8 cellular contexts compared by ENCODE assay signal in genomic region chr2:153477641-153478288, GRCh38. TPM values are rescaled to one million over a fixed set of nuclear protein-coding genes. Genes with fewer than 3 reads are reported as not detected.
A peak's percentile ranks its signal among the peaks of the same experiment; 100 is the strongest.
DNase-seq lines count a peak whose midpoint lies in the region; ATAC-seq lines count a peak whose summit lies in the region.

No MANE protein-coding gene starts in this region.

- CTCF ChIA-PET in activated CD4-positive, alpha-beta memory T cell treated with anti-CD3 and anti-CD28 coated beads, Interleukin-2, amount 10 ng/mL, durations not matched to agents 7 days and 5 days (lab: Charles Lee) = interaction anchor here (0.6 to 1.6 kb wide), 3 partner anchors 8 to 847 kb away, joined by 4 to 6 read pairs (median 5); no protein-coding TSS in a partner anchor

- POLR2A ChIA-PET in activated CD4-positive, alpha-beta memory T cell treated with anti-CD3 and anti-CD28 coated beads, Interleukin-2, amount 10 ng/mL, durations not matched to agents 7 days and 5 days (lab: Charles Lee) = no interaction called here

- ATAC-seq in stimulated activated naive CD8-positive, alpha-beta T cell treated with anti-CD3 and anti-CD28 coated beads, Interleukin-15, Interleukin-2, amounts not matched to agents 100 U/mL and 50 U/mL, for 24 hours = no peak

- no peaks in the 10 kb centered on the region for H3K9me3 Mint-ChIP-seq in activated CD4-positive, alpha-beta memory T cell treated with anti-CD3 and anti-CD28 coated beads, Interleukin-2, amount 10 ng/mL, durations not matched to agents 7 days and 5 days
- peaks cover 0 to 4% (median 0%) of the 10 kb centered on the region in 6 donors for H3K9me3 Mint-ChIP-seq in immature natural killer cell

- H3K4me3 Mint-ChIP-seq in activated CD4-positive, alpha-beta memory T cell treated with anti-CD3 and anti-CD28 coated beads, Interleukin-2, amount 10 ng/mL, durations not matched to agents 7 days and 5 days = peak overlapping the region; percentile 40
- H3K4me3 Mint-ChIP-seq in immature natural killer cell = peak overlapping the region; percentile 23 to 78 (median 70)

- DNase-seq in NCI-H510A treated with DMSO at 0.1 percent for 48 hours (lab: John Stamatoyannopoulos, UW) = peak; percentile 27
- DNase-seq in NCI-H510A (lab: John Stamatoyannopoulos, UW) = no peak
- DNase-seq in activated CD4-positive, alpha-beta memory T cell treated with anti-CD3 and anti-CD28 coated beads, Interleukin-2, amount 10 ng/mL, durations not matched to agents 7 days and 5 days = no peak
- peak in 1 of 3 donors; percentile 0 for DNase-seq in immature natural killer cell
- DNase-seq in stimulated activated naive CD8-positive, alpha-beta T cell treated with anti-CD3 and anti-CD28 coated beads, Interleukin-15, Interleukin-2, amounts not matched to agents 100 U/mL and 50 U/mL, for 24 hours = peak; percentile 8
- DNase-seq in LoVo (ENCODE audit: low spot score) = no peak
- no peak for DNase-seq in GOT3 (lab: John Stamatoyannopoulos, UW)
- no peak for DNase-seq in SW 1271 (lab: John Stamatoyannopoulos, UW)

- peaks cover 57% of the 10 kb centered on the region for H3K27me3 Mint-ChIP-seq in activated CD4-positive, alpha-beta memory T cell treated with anti-CD3 and anti-CD28 coated beads, Interleukin-2, amount 10 ng/mL, durations not matched to agents 7 days and 5 days
- peaks cover 9 to 26% (median 20%) of the 10 kb centered on the region in 3 donors for H3K27me3 Mint-ChIP-seq in immature natural killer cell (ENCODE audit: low read depth in 3 of 3)

- no peaks in the 10 kb centered on the region for H3K36me3 Mint-ChIP-seq in activated CD4-positive, alpha-beta memory T cell treated with anti-CD3 and anti-CD28 coated beads, Interleukin-2, amount 10 ng/mL, durations not matched to agents 7 days and 5 days (ENCODE audit: low read depth)
- H3K36me3 Mint-ChIP-seq in immature natural killer cell = no peaks in the 10 kb centered on the region

- H3K27ac Mint-ChIP-seq in activated CD4-positive, alpha-beta memory T cell treated with anti-CD3 and anti-CD28 coated beads, Interleukin-2, amount 10 ng/mL, durations not matched to agents 7 days and 5 days = no peak overlapping the region
- H3K27ac Mint-ChIP-seq in immature natural killer cell = no peak overlapping the region

- peaks cover 18% of the 10 kb centered on the region for H3K4me1 Mint-ChIP-seq in activated CD4-positive, alpha-beta memory T cell treated with anti-CD3 and anti-CD28 coated beads, Interleukin-2, amount 10 ng/mL, durations not matched to agents 7 days and 5 days
- peaks cover 19 to 23% of the 10 kb centered on the region in 2 donors for H3K4me1 Mint-ChIP-seq in immature natural killer cell

RNA-seq across cellular contexts. Expression of gene RPRM, which starts 0.8 kb away (rescaled TPM):
- not detected for total RNA-seq in activated CD4-positive, alpha-beta memory T cell treated with anti-CD3 and anti-CD28 coated beads, Interleukin-2, amount 10 ng/mL, durations not matched to agents 7 days and 5 days
- not detected for polyA plus RNA-seq in immature natural killer cell

Comparison
In these comparisons a context has a peak if more than half of its experiments do, and no peak if none do; other contexts are left out.
1. DNase-seq: peak in NCI-H510A treated with DMSO at 0.1 percent for 48 hours (single experiment) and stimulated activated naive CD8-positive, alpha-beta T cell treated with anti-CD3 and anti-CD28 coated beads, Interleukin-15, Interleukin-2, amounts not matched to agents 100 U/mL and 50 U/mL, for 24 hours (single experiment); none in NCI-H510A (single experiment), activated CD4-positive, alpha-beta memory T cell treated with anti-CD3 and anti-CD28 coated beads, Interleukin-2, amount 10 ng/mL, durations not matched to agents 7 days and 5 days (single experiment), LoVo (single experiment), GOT3 (single experiment) and SW 1271 (0 of 2).